8 cellular contexts compared by ENCODE assay signal in genomic region chr2:24343225-24343882, GRCh38. TPM values are rescaled to one million over a fixed set of nuclear protein-coding genes. Genes with fewer than 3 reads are reported as not detected.
DNase-seq lines count a peak whose midpoint lies in the region; ATAC-seq and TF ChIP-seq lines count a peak whose summit lies in the region.

No MANE protein-coding gene starts in this region.

- peaks cover 0 to 12% of the 10 kb centered on the region in 2 donors for H3K36me3 Mint-ChIP-seq in CD14-positive monocyte

- H3K4me2 ChIP-seq in mammary epithelial cell (ENCODE audit: insufficient read depth, low read depth, low read length) = no peak overlapping the region

- no peak overlapping the region for H3K27ac ChIP-seq in mammary epithelial cell (ENCODE audit: insufficient read depth, low read depth, low read length)
- H3K27ac ChIP-seq in tibial nerve = peak overlapping the region in 1 of 4 donors; percentile 40

- no peak overlapping the region for H2AFZ ChIP-seq in mammary epithelial cell (ENCODE audit: low read depth, low read length)

- TF ChIP-seq EP300 in tibial nerve (IDR thresholded peaks at IDR 0.05) = no peak

- peaks cover 84% of the 10 kb centered on the region for H3K79me2 ChIP-seq in mammary epithelial cell (ENCODE audit: insufficient read depth, low read length)

- in situ Hi-C loops in mammary epithelial cell (cut with MboI; ENCODE audit: low sequenced_read_pairs in 2 of 2) = no loop called here

- H3K4me3 Mint-ChIP-seq in CD14-positive monocyte = no peak overlapping the region

- H3K9me3 ChIP-seq in mammary epithelial cell (replicated peaks; ENCODE audit: insufficient read depth, low read length) (no peaks in the 10 kb centered on the region), tibial nerve (no peaks in the 10 kb centered on the region)

- ATAC-seq in GM18907 (IDR thresholded peaks at IDR 0.05; ENCODE audit: unreplicated experiment) = peak; percentile 64
- ATAC-seq in HG02884 (IDR thresholded peaks at IDR 0.05; ENCODE audit: unreplicated experiment) = peak; percentile 63

- dilution Hi-C loops in mammary epithelial cell (cut with HindIII; ENCODE audit: low sequenced_read_pairs) = no loop called here

- intact Hi-C loops in CD14-positive monocyte (cut with micrococcal nuclease) (no loop called here), mammary epithelial cell (cut with micrococcal nuclease) (no loop called here)

- no peaks in the 10 kb centered on the region for H3K36me3 ChIP-seq in mammary epithelial cell (ENCODE audit: insufficient read depth, low read length)
- no peaks in the 10 kb centered on the region for H3K36me3 ChIP-seq in tibial nerve

- no peak for TF ChIP-seq CTCF in CD14-positive monocyte (IDR thresholded peaks at IDR 0.05)
- TF ChIP-seq CTCF in mammary epithelial cell (conservative IDR thresholded peaks at IDR 0.05 in 1 of 2, IDR thresholded peaks at IDR 0.05 in 1 of 2; ENCODE audit: extremely low read depth in 1 of 2, insufficient read depth in 1 of 2, low read depth in 1 of 2, low read length in 2 of 2) = no peak
- TF ChIP-seq CTCF in tibial nerve (IDR thresholded peaks at IDR 0.05) = no peak

- TF ChIP-seq POLR2A in tibial nerve (IDR thresholded peaks at IDR 0.05) = no peak

- no peak overlapping the region for H3K9ac ChIP-seq in mammary epithelial cell (ENCODE audit: insufficient read depth, low read length)

- WGBS in mammary epithelial cell (ENCODE audit: low coverage, missing lambda C conversion rate) = 100% methylated on average over 1 of the region's 1 CpG
- WGBS in tibial nerve, 2 donors = 80 to 93% methylated on average over 1 of the region's 1 CpG

- H3K27ac Mint-ChIP-seq in CD14-positive monocyte = peak overlapping the region in 6 of 7 donors; percentile 36 to 91 (median 69)

- CTCF ChIA-PET in mammary epithelial cell (lab: Charles Lee; ENCODE audit: low non-redundant PET) = no interaction called here

- H3K4me1 ChIP-seq in mammary epithelial cell (ENCODE audit: insufficient read depth, low read length) (no peaks in the 10 kb centered on the region), tibial nerve (peaks cover 0 to 31% (median 11%) of the 10 kb centered on the region in 4 donors)

- H3K27me3 Mint-ChIP-seq in CD14-positive monocyte (ENCODE audit: low read depth in 3 of 3) = no peaks in the 10 kb centered on the region

- peaks cover 0 to 1% (median 0%) of the 10 kb centered on the region in 7 donors for H3K9me3 Mint-ChIP-seq in CD14-positive monocyte

- DNase-seq in CD14-positive monocyte (ENCODE audit: low spot score) (no peak), MV-4-11 (lab: John Stamatoyannopoulos, UW) (peak; percentile 61), mammary epithelial cell (no peak), A172 (ENCODE audit: low spot score) (no peak), tibial nerve (ENCODE audit: low spot score in 2 of 2) (no peak), NCI-H187 treated with DMSO at 0.1 percent for 48 hours (lab: John Stamatoyannopoulos, UW) (no peak)

- H3K4me3 ChIP-seq in mammary epithelial cell (replicated peaks in 1 of 3; ENCODE audit: insufficient read depth in 1 of 3, low read depth in 2 of 3, low read length in 3 of 3) (no peak overlapping the region), tibial nerve (no peak overlapping the region)

- H3K27me3 ChIP-seq in mammary epithelial cell (ENCODE audit: insufficient read depth, low read length) = no peaks in the 10 kb centered on the region
- H3K27me3 ChIP-seq in tibial nerve = no peaks in the 10 kb centered on the region

- peaks cover 57% of the 10 kb centered on the region for H3K4me1 Mint-ChIP-seq in CD14-positive monocyte

- BruUV-seq in mammary epithelial cell (replicated peaks; lab: Mats Ljungman, UMichigan) = no TSS peak

- no peaks in the 10 kb centered on the region for H4K20me1 ChIP-seq in mammary epithelial cell (ENCODE audit: insufficient read depth, low read length)

RNA-seq across cellular contexts. Expression of gene ITSN2, which starts 17.0 kb away (rescaled TPM):
- 10 to 100 TPM; 26.0 to 40.4 TPM for polyA plus RNA-seq in CD14-positive monocyte
- 10 to 100 TPM; 27.8 to 34.2 TPM for total RNA-seq in mammary epithelial cell
- 14.1 TPM for polyA plus RNA-seq in mammary epithelial cell
- 12.8 TPM for polyA minus RNA-seq in mammary epithelial cell
- 37.7 and 48.9 TPM in 2 replicates for total RNA-seq in A172 (2014; rRNA removed; shearing (Covaris generic))
- 10 to 100 TPM; 47.3 to 54.2 (median 48.7) TPM for total RNA-seq in tibial nerve
